In genomic region chr19:18292810-18293641, GRCh38 we compare ENCODE assay signal across 8 cellular contexts. TPM values are rescaled to one million over a fixed set of nuclear protein-coding genes. Genes with fewer than 3 reads are reported as not detected.
A peak's percentile ranks its signal among the peaks of the same experiment; 100 is the strongest.
DNase-seq lines count a peak whose midpoint lies in the region; ATAC-seq and TF ChIP-seq lines count a peak whose summit lies in the region.

No MANE protein-coding gene starts in this region.

- peaks cover 8% of the 10 kb centered on the region for H3K4me1 ChIP-seq in cardiac muscle cell (ENCODE audit: low read depth)

- H3K9me3 ChIP-seq in cardiac muscle cell (ENCODE audit: low read depth) = no peaks in the 10 kb centered on the region

- peak overlapping the region; percentile 91 for H3K27ac Mint-ChIP-seq in activated naive CD8-positive, alpha-beta T cell treated with anti-CD3 and anti-CD28 coated beads, Interleukin-2, amount 10 ng/mL, durations not matched to agents 7 days and 5 days

- no peak for ATAC-seq in activated naive CD8-positive, alpha-beta T cell treated with anti-CD3 and anti-CD28 coated beads, Interleukin-2, amount 10 ng/mL, durations not matched to agents 7 days and 5 days (ENCODE audit: low read depth)
- no peak for ATAC-seq in GM18498 (IDR thresholded peaks at IDR 0.05; ENCODE audit: unreplicated experiment)
- no peak for ATAC-seq in GM21423 (IDR thresholded peaks at IDR 0.05; ENCODE audit: unreplicated experiment)

- peak in 2 of 3 donors; percentile 51 to 66 for DNase-seq in stimulated activated CD4-positive, alpha-beta T cell treated with anti-CD3 and anti-CD28 coated beads, Interleukin-12 subunit alpha, Interleukin-12 subunit beta, amount 100 ng/mL, for 48 hours (ENCODE audit: low read depth in 2 of 3, low spot score in 1 of 3)
- DNase-seq in stimulated activated CD4-positive, alpha-beta T cell treated with anti-CD3 and anti-CD28 coated beads, Interleukin-12 subunit alpha, Interleukin-12 subunit beta, amount 100 ng/mL, for 4 hours = no peak
- DNase-seq in NCI-H69 (lab: John Stamatoyannopoulos, UW) (peak; percentile 93), cardiac muscle cell (ENCODE audit: low read depth in 1 of 2, low spot score in 1 of 2) (peak; percentile 84 to 90), nucleus accumbens (lab: John Stamatoyannopoulos, UW) (peak in 50 of 56 donors; percentile 13 to 81 (median 49))
- DNase-seq in activated naive CD8-positive, alpha-beta T cell treated with anti-CD3 and anti-CD28 coated beads, Interleukin-2, amount 10 ng/mL, durations not matched to agents 7 days and 5 days = peak; percentile 68

- no peak for TF ChIP-seq CTCF in cardiac muscle cell (IDR thresholded peaks at IDR 0.05; ENCODE audit: low read depth, low read length)

- no peaks in the 10 kb centered on the region for H3K27me3 ChIP-seq in cardiac muscle cell

- no peaks in the 10 kb centered on the region for H3K27me3 Mint-ChIP-seq in activated naive CD8-positive, alpha-beta T cell treated with anti-CD3 and anti-CD28 coated beads, Interleukin-2, amount 10 ng/mL, durations not matched to agents 7 days and 5 days

- POLR2A ChIA-PET in activated naive CD8-positive, alpha-beta T cell treated with anti-CD3 and anti-CD28 coated beads, Interleukin-2, amount 10 ng/mL, durations not matched to agents 7 days and 5 days (lab: Charles Lee) = interaction anchor here (0.6 to 7.3 kb wide), 12 partner anchors 8 to 293 kb away, joined by 3 to 718 read pairs (median 5); partner anchors contain the start of genes IL12RB1, IQCN, JUND and LSM4

- H3K36me3 ChIP-seq in cardiac muscle cell = no peaks in the 10 kb centered on the region

- peak overlapping the region; percentile 94 for H3K4me3 Mint-ChIP-seq in activated naive CD8-positive, alpha-beta T cell treated with anti-CD3 and anti-CD28 coated beads, Interleukin-2, amount 10 ng/mL, durations not matched to agents 7 days and 5 days

- H3K36me3 Mint-ChIP-seq in activated naive CD8-positive, alpha-beta T cell treated with anti-CD3 and anti-CD28 coated beads, Interleukin-2, amount 10 ng/mL, durations not matched to agents 7 days and 5 days = peaks cover 21% of the 10 kb centered on the region

- H3K9me3 Mint-ChIP-seq in activated naive CD8-positive, alpha-beta T cell treated with anti-CD3 and anti-CD28 coated beads, Interleukin-2, amount 10 ng/mL, durations not matched to agents 7 days and 5 days = peaks cover 1% of the 10 kb centered on the region

- peaks cover 57% of the 10 kb centered on the region for H3K4me1 Mint-ChIP-seq in activated naive CD8-positive, alpha-beta T cell treated with anti-CD3 and anti-CD28 coated beads, Interleukin-2, amount 10 ng/mL, durations not matched to agents 7 days and 5 days

- peak overlapping the region; percentile 51 for H3K4me3 ChIP-seq in cardiac muscle cell

- peak overlapping the region; percentile 94 for H3K27ac ChIP-seq in cardiac muscle cell

RNA-seq across cellular contexts. Expression of gene JUND, which starts 11.6 kb away (rescaled TPM):
- 100 to 1,000 TPM; 366 to 394 TPM for total RNA-seq in activated naive CD8-positive, alpha-beta T cell treated with anti-CD3 and anti-CD28 coated beads, Interleukin-2, amount 10 ng/mL, durations not matched to agents 7 days and 5 days
- total RNA-seq in cardiac muscle cell = 430 and 496 TPM in 2 replicates
- 262 and 265 TPM in 2 replicates for polyA plus RNA-seq in cardiac muscle cell

RNA-seq across cellular contexts. Expression of gene IQCN, which starts 18.8 kb away (rescaled TPM):
- 1 to 10 TPM; 5.0 to 5.2 TPM for total RNA-seq in activated naive CD8-positive, alpha-beta T cell treated with anti-CD3 and anti-CD28 coated beads, Interleukin-2, amount 10 ng/mL, durations not matched to agents 7 days and 5 days
- total RNA-seq in cardiac muscle cell = 2.3 and 3.2 TPM in 2 replicates
- 0.38 and 0.72 TPM in 2 replicates for polyA plus RNA-seq in cardiac muscle cell

RNA-seq across cellular contexts. Expression of gene LSM4, which starts 29.9 kb away (rescaled TPM):
- 100 to 1,000 TPM; 151 to 157 TPM for total RNA-seq in activated naive CD8-positive, alpha-beta T cell treated with anti-CD3 and anti-CD28 coated beads, Interleukin-2, amount 10 ng/mL, durations not matched to agents 7 days and 5 days
- total RNA-seq in cardiac muscle cell = 446 and 493 TPM in 2 replicates
- polyA plus RNA-seq in cardiac muscle cell = 418 and 422 TPM in 2 replicates

RNA-seq across cellular contexts. Expression of gene PGPEP1, which starts 47.4 kb away (rescaled TPM):
- 10 to 100 TPM; 41.3 to 45.7 TPM for total RNA-seq in activated naive CD8-positive, alpha-beta T cell treated with anti-CD3 and anti-CD28 coated beads, Interleukin-2, amount 10 ng/mL, durations not matched to agents 7 days and 5 days
- 19.6 and 19.7 TPM in 2 replicates for total RNA-seq in cardiac muscle cell
- polyA plus RNA-seq in cardiac muscle cell = 12.9 and 14.0 TPM in 2 replicates
